ENCODE assay signal across 8 cellular contexts in the genomic region with DNA sequence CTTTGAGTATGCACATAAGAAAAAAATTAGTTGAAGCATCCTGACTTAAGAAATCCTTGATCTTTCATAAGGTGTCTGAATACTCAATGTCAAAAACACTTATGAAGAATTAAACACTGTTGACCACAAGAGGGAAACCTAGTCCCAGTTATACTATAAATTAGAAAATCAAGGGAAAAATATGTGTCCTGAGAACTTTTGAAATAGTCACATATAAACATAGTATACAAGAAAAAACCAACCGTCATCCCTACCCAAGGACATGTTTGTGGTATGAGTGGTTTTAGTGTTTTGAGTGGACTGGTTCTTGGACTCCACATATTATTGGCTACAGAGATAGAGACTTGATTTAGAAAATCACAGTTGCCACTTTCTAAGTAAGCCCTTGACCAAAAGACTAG. TPM values are rescaled to one million over a fixed set of nuclear protein-coding genes. Genes with fewer than 3 reads are reported as not detected.
DNase-seq lines count a peak whose midpoint lies in the region; ATAC-seq and TF ChIP-seq lines count a peak whose summit lies in the region.

No MANE protein-coding gene starts in this region.

- peaks cover 7% of the 10 kb centered on the region for H3K27me3 Mint-ChIP-seq in type B pancreatic cell

- no peak overlapping the region for H3K4me3 ChIP-seq in RWPE2 (ENCODE audit: severe bottlenecking)
- no peak overlapping the region for H3K4me3 ChIP-seq in gastroesophageal sphincter

- H3K27me3 ChIP-seq in RWPE2 (ENCODE audit: insufficient read depth, poor library complexity, severe bottlenecking) (peaks cover 6% of the 10 kb centered on the region), gastroesophageal sphincter (peaks cover 24% of the 10 kb centered on the region)

- H3K27ac ChIP-seq in 22Rv1 (no peak overlapping the region), RWPE2 (ENCODE audit: poor library complexity, severe bottlenecking) (no peak overlapping the region), gastroesophageal sphincter (no peak overlapping the region)

- no peak for TF ChIP-seq POLR2A in gastroesophageal sphincter (IDR thresholded peaks at IDR 0.05)

- H3K36me3 ChIP-seq in RWPE2 (ENCODE audit: low read depth) (no peaks in the 10 kb centered on the region), gastroesophageal sphincter (no peaks in the 10 kb centered on the region)

- peak; percentile 54 for TF ChIP-seq CTCF in 22Rv1 (IDR thresholded peaks at IDR 0.05)
- TF ChIP-seq CTCF in GM12873 (IDR thresholded peaks at IDR 0.05; ENCODE audit: insufficient read depth, low read depth, low read length, missing control alignments) = peak; percentile 36
- TF ChIP-seq CTCF in RWPE2 (IDR thresholded peaks at IDR 0.05; ENCODE audit: poor library complexity, severe bottlenecking) = peak; percentile 50
- TF ChIP-seq CTCF in gastroesophageal sphincter (IDR thresholded peaks at IDR 0.05) = peak in 3 of 4 experiments; percentile 36 to 48 (median 40)
- peak; percentile 80 for TF ChIP-seq CTCF in type B pancreatic cell (conservative IDR thresholded peaks at IDR 0.05)

- H3K9me3 ChIP-seq in RWPE2 (ENCODE audit: severe bottlenecking) = no peaks in the 10 kb centered on the region
- no peaks in the 10 kb centered on the region for H3K9me3 ChIP-seq in gastroesophageal sphincter

- no peak overlapping the region for H3K4me3 Mint-ChIP-seq in type B pancreatic cell

- 0% methylated on average over 1 of the region's 1 CpG for WGBS in gastroesophageal sphincter (ENCODE audit: low coverage in 1 of 2), 2 donors

- TF ChIP-seq EP300 in gastroesophageal sphincter (IDR thresholded peaks at IDR 0.05) = no peak

- no peaks in the 10 kb centered on the region for H3K4me1 ChIP-seq in RWPE2 (ENCODE audit: insufficient read depth, poor library complexity, severe bottlenecking)
- no peaks in the 10 kb centered on the region for H3K4me1 ChIP-seq in gastroesophageal sphincter

- H3K27ac Mint-ChIP-seq in type B pancreatic cell = no peak overlapping the region

- DNase-seq in RWPE2 (ENCODE audit: low spot score) (no peak), type B pancreatic cell (ENCODE audit: extremely low spot score, unreplicated experiment) (no peak), middle frontal gyrus (ENCODE audit: extremely low spot score, low spot score) (no peak), NCI-H526 treated with DMSO at 0.1 percent for 48 hours (lab: John Stamatoyannopoulos, UW) (no peak)
- DNase-seq in activated CD8-positive, alpha-beta memory T cell treated with anti-CD3 and anti-CD28 coated beads, Interleukin-2, amount 50 U/mL, for 4 hours = no peak

- ATAC-seq in RWPE2 (ENCODE audit: low read depth) = no peak
- ATAC-seq in gastroesophageal sphincter = no peak

- no peaks in the 10 kb centered on the region for H3K4me1 Mint-ChIP-seq in type B pancreatic cell (ENCODE audit: unreplicated experiment)

- H3K9me3 Mint-ChIP-seq in type B pancreatic cell = no peaks in the 10 kb centered on the region

- no peaks in the 10 kb centered on the region for H3K36me3 Mint-ChIP-seq in type B pancreatic cell

RNA-seq across cellular contexts. Expression of a gene that starts 7.6 kb away (rescaled TPM):
- total RNA-seq in gastroesophageal sphincter (100 to 1,000 TPM in 2 of 4 donors, 10 to 100 TPM in 2; 43.6 to 285 (median 108) TPM), type B pancreatic cell (ENCODE audit: low replicate concordance) (1.4 and 2.1 TPM in 2 replicates)

RNA-seq across cellular contexts. Expression of a gene that starts 25.1 kb away (rescaled TPM):
- total RNA-seq in gastroesophageal sphincter = not detected
- not detected in 2 replicates for total RNA-seq in type B pancreatic cell (ENCODE audit: low replicate concordance)

Comparison
In these comparisons a context has a peak if more than half of its experiments do, and no peak if none do; other contexts are left out.
1. RNA of a gene that starts 7.6 kb away (total RNA-seq): 43.6 to 285 TPM in gastroesophageal sphincter; 1.4 to 2.1 TPM in type B pancreatic cell; every median in the first group is over 10 times any median in the second.
2. Peak in every context shown above with its lines, with median percentiles within 50 percentile points of each other: CTCF ChIP-seq.